Comparison of ENCODE assay signal across 36 cellular contexts in the genomic region with DNA sequence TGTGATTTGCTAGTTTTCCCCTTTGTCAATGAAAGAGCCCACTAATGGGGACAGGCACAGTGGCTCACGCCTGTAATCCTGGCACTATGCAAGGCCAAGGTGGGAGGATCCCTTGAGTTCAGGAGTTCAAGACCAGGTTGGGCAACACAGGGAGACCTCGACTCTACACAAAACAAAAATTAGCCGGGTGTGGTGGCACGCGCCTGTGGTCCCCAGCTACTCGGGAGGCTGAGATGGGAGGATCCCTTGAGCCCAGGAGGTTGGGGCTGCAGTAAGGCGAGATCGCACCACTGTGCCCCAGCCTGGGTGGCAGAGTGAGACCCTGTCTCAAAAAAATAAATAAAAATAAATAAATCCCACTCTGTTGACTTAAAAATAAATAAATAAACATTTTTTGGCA.
"Had no signal": no experiment of that assay in that cellular context is flagged by ENCODE, and none has a peak within 500 bp of the region (broad histone marks: within the 10 kb centered on the region; RNA-seq: fewer than 3 reads in every experiment).

No MANE protein-coding gene starts in this region.

- H3K27me3 Mint-ChIP-seq: activated B cell treated with CpG ODN at 0.5 μM for 24 hours; activated CD4-positive, alpha-beta memory T cell treated with anti-CD3 and anti-CD28 coated beads for 36 hours; activated CD4-positive, alpha-beta T cell treated with anti-CD3 and anti-CD28 coated beads, Interleukin-2, amount 10 ng/mL, durations not matched to agents 24 days and 14 days; activated CD8-positive, alpha-beta T cell treated with anti-CD3 and anti-CD28 coated beads for 36 hours; activated naive CD8-positive, alpha-beta T cell treated with anti-CD3 and anti-CD28 coated beads for 36 hours; activated T-helper 17 cell treated with anti-CD3 and anti-CD28 coated beads, Interleukin-2, amount 50 U/mL, for 72 hours; central memory CD8-positive, alpha-beta T cell; T-cell had no signal

- DNase-seq: activated B cell treated with CpG ODN at 0.5 μM for 24 hours; activated CD4-positive, alpha-beta memory T cell treated with anti-CD3 and anti-CD28 coated beads for 36 hours; activated CD4-positive, alpha-beta T cell treated with anti-CD3 and anti-CD28 coated beads for 4 hours; activated CD4-positive, alpha-beta T cell treated with anti-CD3 and anti-CD28 coated beads, Interleukin-2, amount 10 ng/mL, durations not matched to agents 24 days and 14 days; activated CD4-positive, alpha-beta T cell treated with anti-CD3 and anti-CD28 coated beads, Interleukin-2, amount 50 U/mL, for 1 hour; activated CD4-positive, alpha-beta T cell treated with anti-CD3 and anti-CD28 coated beads, Interleukin-2, amount 50 U/mL, for 4 hours; activated CD4-positive, CD25-positive, alpha-beta regulatory T cell treated with anti-CD3 and anti-CD28 coated beads, Interleukin-2, amount 50 U/mL, for 72 hours; activated CD8-positive, alpha-beta memory T cell treated with anti-CD3 and anti-CD28 coated beads, Interleukin-2, amount 50 U/mL, for 4 hours; activated CD8-positive, alpha-beta T cell treated with anti-CD3 and anti-CD28 coated beads for 36 hours; activated effector memory CD4-positive, alpha-beta T cell treated with anti-CD3 and anti-CD28 coated beads, Interleukin-2, amount 50 U/mL, for 16 hours; activated gamma-delta T cell treated with Interleukin-2 at 50 U/mL for 16 hours; activated naive CD4-positive, alpha-beta T cell; activated naive CD4-positive, alpha-beta T cell treated with anti-CD3 and anti-CD28 coated beads for 36 hours; activated naive CD4-positive, alpha-beta T cell treated with anti-CD3 and anti-CD28 coated beads, Interleukin-2, amount 50 U/mL, for 16 hours; activated naive CD8-positive, alpha-beta T cell treated with anti-CD3 and anti-CD28 coated beads for 36 hours; activated T-cell treated with anti-CD3 and anti-CD28 coated beads for 4 hours; activated T-cell treated with anti-CD3 and anti-CD28 coated beads, Interleukin-2, amount 50 U/mL, for 4 hours; activated T-cell treated with anti-CD3 and anti-CD28 coated beads, Interleukin-2, amount 50 U/mL, for 72 hours; amniotic stem cell; body of pancreas; brain microvascular endothelial cell; caudate nucleus; cerebellar nuclear complex; T-cell; T-helper 2 cell; T-helper 9 cell had no signal

- H3K27ac Mint-ChIP-seq: activated B cell treated with CpG ODN at 0.5 μM for 24 hours; activated CD4-positive, alpha-beta memory T cell treated with anti-CD3 and anti-CD28 coated beads for 36 hours; activated CD4-positive, alpha-beta T cell treated with anti-CD3 and anti-CD28 coated beads, Interleukin-2, amount 10 ng/mL, durations not matched to agents 24 days and 14 days; activated CD8-positive, alpha-beta T cell treated with anti-CD3 and anti-CD28 coated beads for 36 hours; activated naive CD4-positive, alpha-beta T cell treated with anti-CD3 and anti-CD28 coated beads for 36 hours; activated naive CD4-positive, alpha-beta T cell treated with anti-CD3 and anti-CD28 coated beads, Interleukin-2, amount 50 U/mL, for 72 hours; activated naive CD8-positive, alpha-beta T cell treated with anti-CD3 and anti-CD28 coated beads for 36 hours; activated T-cell treated with anti-CD3 and anti-CD28 coated beads, Interleukin-2, amount 50 U/mL, for 72 hours; activated T-helper 1 cell treated with anti-CD3 and anti-CD28 coated beads, Interleukin-12 subunit alpha, Interleukin-12 subunit beta, Interleukin-2, Interleukin-4 antibody, amounts not matched to agents 30 ng/mL and 10 ng/mL and 1 ng/mL, durations not matched to agents 14 hours and 24 hours and 36 hours; activated T-helper 17 cell treated with anti-CD3 and anti-CD28 coated beads, Interleukin-2, amount 50 U/mL, for 72 hours; T-cell; T-helper 2 cell treated with Interferon-gamma antibody and Interleukin-4, amounts not matched to agents 5 μg/mL and 100 μg/mL, for 36 hours had no signal

- H3K27me3 ChIP-seq: adrenal gland, body of pancreas, brain microvascular endothelial cell, breast epithelium had no signal

- H3K4me3 Mint-ChIP-seq: activated B cell treated with CpG ODN at 0.5 μM for 24 hours; activated CD4-positive, alpha-beta memory T cell treated with anti-CD3 and anti-CD28 coated beads for 36 hours; activated CD4-positive, alpha-beta T cell treated with anti-CD3 and anti-CD28 coated beads, Interleukin-2, amount 10 ng/mL, durations not matched to agents 24 days and 14 days; activated CD8-positive, alpha-beta T cell treated with anti-CD3 and anti-CD28 coated beads for 36 hours; activated naive CD4-positive, alpha-beta T cell treated with anti-CD3 and anti-CD28 coated beads for 36 hours; activated naive CD8-positive, alpha-beta T cell treated with anti-CD3 and anti-CD28 coated beads for 36 hours; activated T-cell treated with anti-CD3 and anti-CD28 coated beads, Interleukin-2, amount 50 U/mL, for 4 hours; activated T-cell treated with anti-CD3 and anti-CD28 coated beads, Interleukin-2, amount 50 U/mL, for 72 hours; activated T-helper 1 cell treated with anti-CD3 and anti-CD28 coated beads, Interleukin-12 subunit alpha, Interleukin-12 subunit beta, Interleukin-2, Interleukin-4 antibody, amounts not matched to agents 30 ng/mL and 10 ng/mL and 1 ng/mL, durations not matched to agents 14 hours and 24 hours and 36 hours; activated T-helper 17 cell treated with anti-CD3 and anti-CD28 coated beads, Interleukin-2, amount 50 U/mL, for 72 hours; central memory CD8-positive, alpha-beta T cell; T-cell; T-helper 2 cell treated with Interferon-gamma antibody and Interleukin-4, amounts not matched to agents 5 μg/mL and 100 μg/mL, for 36 hours had no signal

- H3K4me3 ChIP-seq: adrenal gland, body of pancreas, breast epithelium had no signal

- H3K27ac ChIP-seq: adrenal gland, body of pancreas, brain microvascular endothelial cell, breast epithelium, VCaP had no signal

- ATAC-seq: activated CD8-positive, alpha-beta T cell treated with anti-CD3 and anti-CD28 coated beads for 36 hours; activated naive CD4-positive, alpha-beta T cell treated with anti-CD3 and anti-CD28 coated beads, Interleukin-2, amount 50 U/mL, for 72 hours; activated T-cell treated with anti-CD3 and anti-CD28 coated beads, Interleukin-2, amount 50 U/mL, for 4 hours; activated T-cell treated with anti-CD3 and anti-CD28 coated beads, Interleukin-2, amount 50 U/mL, for 72 hours; activated T-helper 17 cell treated with anti-CD3 and anti-CD28 coated beads, Interleukin-2, amount 50 U/mL, for 72 hours; body of pancreas; T-cell had no signal

- H3K9me3 ChIP-seq: adrenal gland, body of pancreas, breast epithelium had no signal

- H3K36me3 ChIP-seq: breast epithelium had no signal

- H3K9me3 Mint-ChIP-seq: activated B cell treated with CpG ODN at 0.5 μM for 24 hours; activated CD4-positive, alpha-beta memory T cell treated with anti-CD3 and anti-CD28 coated beads for 36 hours; activated CD4-positive, alpha-beta T cell treated with anti-CD3 and anti-CD28 coated beads, Interleukin-2, amount 10 ng/mL, durations not matched to agents 24 days and 14 days; activated CD8-positive, alpha-beta T cell treated with anti-CD3 and anti-CD28 coated beads for 36 hours; activated naive CD4-positive, alpha-beta T cell treated with anti-CD3 and anti-CD28 coated beads for 36 hours; activated naive CD4-positive, alpha-beta T cell treated with anti-CD3 and anti-CD28 coated beads, Interleukin-2, amount 50 U/mL, for 72 hours; activated naive CD8-positive, alpha-beta T cell treated with anti-CD3 and anti-CD28 coated beads for 36 hours; activated T-cell treated with anti-CD3 and anti-CD28 coated beads, Interleukin-2, amount 50 U/mL, for 4 hours; activated T-cell treated with anti-CD3 and anti-CD28 coated beads, Interleukin-2, amount 50 U/mL, for 72 hours; activated T-helper 1 cell treated with anti-CD3 and anti-CD28 coated beads, Interleukin-12 subunit alpha, Interleukin-12 subunit beta, Interleukin-2, Interleukin-4 antibody, amounts not matched to agents 30 ng/mL and 10 ng/mL and 1 ng/mL, durations not matched to agents 14 hours and 24 hours and 36 hours; activated T-helper 17 cell treated with anti-CD3 and anti-CD28 coated beads, Interleukin-2, amount 50 U/mL, for 72 hours; central memory CD8-positive, alpha-beta T cell; T-cell; T-helper 2 cell treated with Interferon-gamma antibody and Interleukin-4, amounts not matched to agents 5 μg/mL and 100 μg/mL, for 36 hours had no signal

- FAIRE-seq: astrocyte, TTC549 had no signal
